ENCODE assay signal across 1 cellular context in the genomic region with DNA sequence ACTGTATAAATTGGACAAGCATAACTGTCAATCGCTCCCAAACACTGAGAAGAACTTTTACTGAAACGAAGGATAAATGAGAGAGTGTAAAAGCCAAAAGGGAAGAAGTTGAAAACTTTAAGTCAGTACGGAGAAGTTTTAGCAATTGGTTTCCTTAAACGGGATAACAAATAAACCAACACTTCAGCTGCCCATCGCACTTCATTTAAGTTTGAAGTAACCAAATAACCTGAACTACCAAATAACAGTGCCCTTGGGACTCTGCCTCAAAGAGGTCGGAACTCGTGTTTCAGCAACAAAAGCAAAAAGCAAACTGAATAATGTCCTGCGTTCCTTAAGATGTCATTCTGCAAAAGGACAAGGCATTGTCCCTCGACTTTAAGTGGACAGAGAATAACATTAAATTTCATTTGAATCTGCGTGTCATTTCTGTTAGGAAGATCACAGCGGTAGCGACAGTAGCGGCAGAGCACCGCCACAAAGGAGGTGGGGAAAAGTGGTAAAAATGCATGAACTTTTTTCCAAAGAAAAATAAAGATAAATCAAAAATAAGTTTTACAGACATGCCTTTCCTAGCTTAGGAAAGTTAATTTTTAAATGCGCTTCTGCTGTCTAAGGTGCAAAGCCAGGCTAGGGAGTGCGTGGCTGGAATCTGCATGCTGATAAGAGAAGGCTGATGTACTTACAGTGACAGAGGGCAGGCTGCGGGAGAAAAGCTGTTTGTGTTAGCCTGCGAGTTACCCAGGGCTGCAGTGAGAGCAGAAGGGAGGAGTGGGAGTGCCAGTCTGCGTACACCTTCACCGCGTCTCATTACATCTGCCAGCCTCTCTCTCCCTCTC.
TF ChIP-seq lines count a peak whose summit lies in the region.

No MANE protein-coding gene starts in this region.

TF ChIP-seq in H1, 55 proteins besides CTCF, POLR2A, EP300 and RAD21:
- TF ChIP-seq, protein P1, sequence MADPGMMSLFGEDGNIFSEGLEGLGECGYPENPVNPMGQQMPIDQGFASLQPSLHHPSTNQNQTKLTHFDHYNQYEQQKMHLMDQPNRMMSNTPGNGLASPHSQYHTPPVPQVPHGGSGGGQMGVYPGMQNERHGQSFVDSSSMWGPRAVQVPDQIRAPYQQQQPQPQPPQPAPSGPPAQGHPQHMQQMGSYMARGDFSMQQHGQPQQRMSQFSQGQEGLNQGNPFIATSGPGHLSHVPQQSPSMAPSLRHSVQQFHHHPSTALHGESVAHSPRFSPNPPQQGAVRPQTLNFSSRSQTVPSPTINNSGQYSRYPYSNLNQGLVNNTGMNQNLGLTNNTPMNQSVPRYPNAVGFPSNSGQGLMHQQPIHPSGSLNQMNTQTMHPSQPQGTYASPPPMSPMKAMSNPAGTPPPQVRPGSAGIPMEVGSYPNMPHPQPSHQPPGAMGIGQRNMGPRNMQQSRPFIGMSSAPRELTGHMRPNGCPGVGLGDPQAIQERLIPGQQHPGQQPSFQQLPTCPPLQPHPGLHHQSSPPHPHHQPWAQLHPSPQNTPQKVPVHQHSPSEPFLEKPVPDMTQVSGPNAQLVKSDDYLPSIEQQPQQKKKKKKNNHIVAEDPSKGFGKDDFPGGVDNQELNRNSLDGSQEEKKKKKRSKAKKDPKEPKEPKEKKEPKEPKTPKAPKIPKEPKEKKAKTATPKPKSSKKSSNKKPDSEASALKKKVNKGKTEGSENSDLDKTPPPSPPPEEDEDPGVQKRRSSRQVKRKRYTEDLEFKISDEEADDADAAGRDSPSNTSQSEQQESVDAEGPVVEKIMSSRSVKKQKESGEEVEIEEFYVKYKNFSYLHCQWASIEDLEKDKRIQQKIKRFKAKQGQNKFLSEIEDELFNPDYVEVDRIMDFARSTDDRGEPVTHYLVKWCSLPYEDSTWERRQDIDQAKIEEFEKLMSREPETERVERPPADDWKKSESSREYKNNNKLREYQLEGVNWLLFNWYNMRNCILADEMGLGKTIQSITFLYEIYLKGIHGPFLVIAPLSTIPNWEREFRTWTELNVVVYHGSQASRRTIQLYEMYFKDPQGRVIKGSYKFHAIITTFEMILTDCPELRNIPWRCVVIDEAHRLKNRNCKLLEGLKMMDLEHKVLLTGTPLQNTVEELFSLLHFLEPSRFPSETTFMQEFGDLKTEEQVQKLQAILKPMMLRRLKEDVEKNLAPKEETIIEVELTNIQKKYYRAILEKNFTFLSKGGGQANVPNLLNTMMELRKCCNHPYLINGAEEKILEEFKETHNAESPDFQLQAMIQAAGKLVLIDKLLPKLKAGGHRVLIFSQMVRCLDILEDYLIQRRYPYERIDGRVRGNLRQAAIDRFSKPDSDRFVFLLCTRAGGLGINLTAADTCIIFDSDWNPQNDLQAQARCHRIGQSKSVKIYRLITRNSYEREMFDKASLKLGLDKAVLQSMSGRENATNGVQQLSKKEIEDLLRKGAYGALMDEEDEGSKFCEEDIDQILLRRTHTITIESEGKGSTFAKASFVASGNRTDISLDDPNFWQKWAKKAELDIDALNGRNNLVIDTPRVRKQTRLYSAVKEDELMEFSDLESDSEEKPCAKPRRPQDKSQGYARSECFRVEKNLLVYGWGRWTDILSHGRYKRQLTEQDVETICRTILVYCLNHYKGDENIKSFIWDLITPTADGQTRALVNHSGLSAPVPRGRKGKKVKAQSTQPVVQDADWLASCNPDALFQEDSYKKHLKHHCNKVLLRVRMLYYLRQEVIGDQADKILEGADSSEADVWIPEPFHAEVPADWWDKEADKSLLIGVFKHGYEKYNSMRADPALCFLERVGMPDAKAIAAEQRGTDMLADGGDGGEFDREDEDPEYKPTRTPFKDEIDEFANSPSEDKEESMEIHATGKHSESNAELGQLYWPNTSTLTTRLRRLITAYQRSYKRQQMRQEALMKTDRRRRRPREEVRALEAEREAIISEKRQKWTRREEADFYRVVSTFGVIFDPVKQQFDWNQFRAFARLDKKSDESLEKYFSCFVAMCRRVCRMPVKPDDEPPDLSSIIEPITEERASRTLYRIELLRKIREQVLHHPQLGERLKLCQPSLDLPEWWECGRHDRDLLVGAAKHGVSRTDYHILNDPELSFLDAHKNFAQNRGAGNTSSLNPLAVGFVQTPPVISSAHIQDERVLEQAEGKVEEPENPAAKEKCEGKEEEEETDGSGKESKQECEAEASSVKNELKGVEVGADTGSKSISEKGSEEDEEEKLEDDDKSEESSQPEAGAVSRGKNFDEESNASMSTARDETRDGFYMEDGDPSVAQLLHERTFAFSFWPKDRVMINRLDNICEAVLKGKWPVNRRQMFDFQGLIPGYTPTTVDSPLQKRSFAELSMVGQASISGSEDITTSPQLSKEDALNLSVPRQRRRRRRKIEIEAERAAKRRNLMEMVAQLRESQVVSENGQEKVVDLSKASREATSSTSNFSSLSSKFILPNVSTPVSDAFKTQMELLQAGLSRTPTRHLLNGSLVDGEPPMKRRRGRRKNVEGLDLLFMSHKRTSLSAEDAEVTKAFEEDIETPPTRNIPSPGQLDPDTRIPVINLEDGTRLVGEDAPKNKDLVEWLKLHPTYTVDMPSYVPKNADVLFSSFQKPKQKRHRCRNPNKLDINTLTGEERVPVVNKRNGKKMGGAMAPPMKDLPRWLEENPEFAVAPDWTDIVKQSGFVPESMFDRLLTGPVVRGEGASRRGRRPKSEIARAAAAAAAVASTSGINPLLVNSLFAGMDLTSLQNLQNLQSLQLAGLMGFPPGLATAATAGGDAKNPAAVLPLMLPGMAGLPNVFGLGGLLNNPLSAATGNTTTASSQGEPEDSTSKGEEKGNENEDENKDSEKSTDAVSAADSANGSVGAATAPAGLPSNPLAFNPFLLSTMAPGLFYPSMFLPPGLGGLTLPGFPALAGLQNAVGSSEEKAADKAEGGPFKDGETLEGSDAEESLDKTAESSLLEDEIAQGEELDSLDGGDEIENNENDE (IDR thresholded peaks at IDR 0.05; ENCODE audit: insufficient replicate concordance, low read length) = no peak
- TF ChIP-seq EZH2 (IDR thresholded peaks at IDR 0.05; ENCODE audit: low read depth, low read length, severe bottlenecking) = peak; percentile 93
- no peak for TF ChIP-seq SIRT6 (IDR thresholded peaks at IDR 0.05; ENCODE audit: low read length)
- TF ChIP-seq SUZ12 (IDR thresholded peaks at IDR 0.05; ENCODE audit: low read length) = peak; percentile 82
